8 cellular contexts compared by ENCODE assay signal in genomic region chr17:47099451-47099986, GRCh38.
DNase-seq lines count a peak whose midpoint lies in the region; ATAC-seq and TF ChIP-seq lines count a peak whose summit lies in the region.

No MANE protein-coding gene starts in this region.

- H3K27ac ChIP-seq in SK-N-SH (ENCODE audit: low read depth in 2 of 2, low read length in 1 of 2) (peak overlapping the region in 1 of 2 experiments; percentile 53; a peak in 1 of 4 replicates), liver (ENCODE audit: low read depth in 1 of 2, low read length in 2 of 2) (peak overlapping the region in 1 of 2 donors; percentile 48)

- 5% methylated on average over 18 of the region's 22 CpGs for WGBS in SK-N-SH (ENCODE audit: low lambda C conversion rate)
- 9% methylated on average over 22 of the region's 22 CpGs for WGBS in liver

- TF ChIP-seq EP300 in SK-N-SH (IDR thresholded peaks at IDR 0.05; ENCODE audit: borderline replicate concordance in 1 of 2, low read depth in 1 of 2, low read length in 1 of 2) = no peak

- no peak overlapping the region for H3K27ac Mint-ChIP-seq in type B pancreatic cell

- no peaks in the 10 kb centered on the region for H3K27me3 Mint-ChIP-seq in type B pancreatic cell

- no peaks in the 10 kb centered on the region for H3K27me3 ChIP-seq in SK-N-SH (ENCODE audit: insufficient read depth)
- H3K27me3 ChIP-seq in adipocyte (replicated peaks; ENCODE audit: control insufficient read depth, insufficient read depth, low read length) = no peaks in the 10 kb centered on the region
- no peaks in the 10 kb centered on the region for H3K27me3 ChIP-seq in liver (ENCODE audit: control insufficient read depth in 4 of 4, insufficient read depth in 4 of 4, low read length in 3 of 4)

- no peaks in the 10 kb centered on the region for H3K9me2 ChIP-seq in SK-N-SH

- H3K36me3 ChIP-seq in SK-N-SH (replicated peaks in 1 of 2; ENCODE audit: control insufficient read depth in 1 of 2, insufficient read depth in 2 of 2, low read length in 1 of 2) = peaks cover 0 to 7% of the 10 kb centered on the region in 2 experiments
- H3K36me3 ChIP-seq in adipocyte (ENCODE audit: control insufficient read depth, insufficient read depth, low read length, severe bottlenecking) = no peaks in the 10 kb centered on the region
- no peaks in the 10 kb centered on the region for H3K36me3 ChIP-seq in liver (ENCODE audit: control insufficient read depth in 4 of 4, insufficient read depth in 3 of 4, low read depth in 1 of 4, low read length in 3 of 4)

- H3K4me1 ChIP-seq in SK-N-SH (ENCODE audit: control insufficient read depth in 1 of 2, insufficient read depth in 2 of 2, low read depth in 1 of 2, low read length in 1 of 2) (peaks cover 0 to 11% of the 10 kb centered on the region in 2 experiments; a peak in 2 of 4 replicates), adipocyte (ENCODE audit: control insufficient read depth, insufficient read depth, low read length) (peaks cover 10% of the 10 kb centered on the region), liver (ENCODE audit: control insufficient read depth in 4 of 4, insufficient read depth in 4 of 4, low read length in 3 of 4) (peaks cover 0 to 6% (median 3%) of the 10 kb centered on the region in 4 donors)

- peak overlapping the region; percentile 85; the same call in 1 of the 2 replicates for H2AFZ ChIP-seq in SK-N-SH (ENCODE audit: low read depth)

- TF ChIP-seq RAD21 in SK-N-SH (IDR thresholded peaks at IDR 0.05; ENCODE audit: low read length) (no peak), liver (IDR thresholded peaks at IDR 0.05) (no peak)

- peak overlapping the region; percentile 64 to 83 for H3K4me3 ChIP-seq in SK-N-SH (ENCODE audit: low read depth in 2 of 2, low read length in 1 of 2)
- peak overlapping the region; percentile 86 for H3K4me3 ChIP-seq in adipocyte (ENCODE audit: low read length)
- peak overlapping the region; percentile 74 to 94 (median 77) for H3K4me3 ChIP-seq in liver (ENCODE audit: low read depth in 1 of 3, low read length in 3 of 3)

- DNase-seq in SK-N-SH (no peak), adipocyte (ENCODE audit: low read depth) (no peak), type B pancreatic cell (ENCODE audit: extremely low spot score, unreplicated experiment) (no peak)

- POLR2A ChIA-PET in SK-N-SH (lab: Yijun Ruan, JAX) = no interaction called here

- no peak for TF ChIP-seq CTCF in SK-N-SH (IDR thresholded peaks at IDR 0.05)
- no peak for TF ChIP-seq CTCF in liver (IDR thresholded peaks at IDR 0.05; ENCODE audit: low read depth, low read length, missing input control)
- TF ChIP-seq CTCF in type B pancreatic cell (conservative IDR thresholded peaks at IDR 0.05) = no peak

- peak overlapping the region; percentile 84 for H3K4me3 Mint-ChIP-seq in type B pancreatic cell

- CTCF ChIA-PET in SK-N-SH (lab: Yijun Ruan, JAX) = no interaction called here

- H3K9me3 Mint-ChIP-seq in type B pancreatic cell = no peaks in the 10 kb centered on the region

- H3K4me2 ChIP-seq in SK-N-SH = peak overlapping the region; percentile 92

- H3K79me2 ChIP-seq in SK-N-SH (ENCODE audit: insufficient read depth) = peaks cover 43% of the 10 kb centered on the region

- H3K9ac ChIP-seq in SK-N-SH (peak overlapping the region; percentile 74), adipocyte (ENCODE audit: low read length) (peak overlapping the region; percentile 90), liver (ENCODE audit: low read depth in 1 of 2, low read length in 2 of 2) (peak overlapping the region; percentile 26 to 72)

- H3K9me3 ChIP-seq in SK-N-SH (no peaks in the 10 kb centered on the region), adipocyte (ENCODE audit: control insufficient read depth, low read length) (no peaks in the 10 kb centered on the region), liver (ENCODE audit: control insufficient read depth in 4 of 4, low read length in 3 of 4) (no peaks in the 10 kb centered on the region)

- H3K4me1 Mint-ChIP-seq in type B pancreatic cell (ENCODE audit: unreplicated experiment) = peaks cover 13% of the 10 kb centered on the region

- no peaks in the 10 kb centered on the region for H4K20me1 ChIP-seq in SK-N-SH (ENCODE audit: insufficient read depth)

- ATAC-seq in SK-N-SH treated with all-trans-retinoic acid at 6 μM for 48 hours (no peak; the same call in 2 of the 3 replicates), HG03439 (IDR thresholded peaks at IDR 0.05; ENCODE audit: unreplicated experiment) (peak; percentile 19), GM18909 (IDR thresholded peaks at IDR 0.05; ENCODE audit: poor library complexity, unreplicated experiment) (no peak), HG02763 (IDR thresholded peaks at IDR 0.05; ENCODE audit: unreplicated experiment) (no peak)

- peaks cover 4% of the 10 kb centered on the region for H3K36me3 Mint-ChIP-seq in type B pancreatic cell

- H3F3A ChIP-seq in SK-N-SH (replicated peaks; ENCODE audit: insufficient read depth) = peaks cover 18% of the 10 kb centered on the region

TF ChIP-seq in SK-N-SH, 30 proteins besides CTCF, POLR2A, EP300 and RAD21:
- TF ChIP-seq FOXJ3 (CRISPR knock-in tag; IDR thresholded peaks at IDR 0.05) (no peak), TEAD4 (IDR thresholded peaks at IDR 0.05; ENCODE audit: borderline replicate concordance, insufficient read depth) (no peak)

TF ChIP-seq in SK-N-SH treated with all-trans-retinoic acid at 6 μM for 48 hours, 23 proteins besides CTCF, POLR2A, EP300 and RAD21 (continues in another document):
- TF ChIP-seq ESRRG (CRISPR knock-in tag; IDR thresholded peaks at IDR 0.05) = no peak
- TF ChIP-seq ZFP30 (CRISPR knock-in tag; IDR thresholded peaks at IDR 0.05) = no peak
- no peak for TF ChIP-seq GLIS3 (CRISPR knock-in tag; IDR thresholded peaks at IDR 0.05)
- TF ChIP-seq POU6F1 (CRISPR knock-in tag; IDR thresholded peaks at IDR 0.05; ENCODE audit: borderline replicate concordance, low read depth) = no peak
- no peak for TF ChIP-seq CSRNP3 (CRISPR knock-in tag; IDR thresholded peaks at IDR 0.05)
- TF ChIP-seq ISL1 (CRISPR knock-in tag; IDR thresholded peaks at IDR 0.05) = no peak

TF ChIP-seq in liver, 16 proteins besides CTCF, POLR2A, EP300 and RAD21:
- no peak for TF ChIP-seq YY1 (IDR thresholded peaks at IDR 0.05)
- TF ChIP-seq ZBTB33 (IDR thresholded peaks at IDR 0.05) = no peak
- TF ChIP-seq RXRA (IDR thresholded peaks at IDR 0.05) = no peak
- TF ChIP-seq GABPA (IDR thresholded peaks at IDR 0.05 in 1 of 2, conservative IDR thresholded peaks at IDR 0.05 in 1 of 2) = no peak
- TF ChIP-seq JUND (IDR thresholded peaks at IDR 0.05) = no peak
- no peak for TF ChIP-seq FOXA2 (IDR thresholded peaks at IDR 0.05)
- no peak for TF ChIP-seq EGR1 (IDR thresholded peaks at IDR 0.05; ENCODE audit: low read depth in 2 of 2)
- TF ChIP-seq MAX (IDR thresholded peaks at IDR 0.05) = no peak
- TF ChIP-seq TAF1 (conservative IDR thresholded peaks at IDR 0.05) = no peak
- TF ChIP-seq NR2F2 (IDR thresholded peaks at IDR 0.05) = no peak
- TF ChIP-seq HNF4A (conservative IDR thresholded peaks at IDR 0.05) = no peak
